ENCODE assay signal across 1 cellular context in the genomic region with DNA sequence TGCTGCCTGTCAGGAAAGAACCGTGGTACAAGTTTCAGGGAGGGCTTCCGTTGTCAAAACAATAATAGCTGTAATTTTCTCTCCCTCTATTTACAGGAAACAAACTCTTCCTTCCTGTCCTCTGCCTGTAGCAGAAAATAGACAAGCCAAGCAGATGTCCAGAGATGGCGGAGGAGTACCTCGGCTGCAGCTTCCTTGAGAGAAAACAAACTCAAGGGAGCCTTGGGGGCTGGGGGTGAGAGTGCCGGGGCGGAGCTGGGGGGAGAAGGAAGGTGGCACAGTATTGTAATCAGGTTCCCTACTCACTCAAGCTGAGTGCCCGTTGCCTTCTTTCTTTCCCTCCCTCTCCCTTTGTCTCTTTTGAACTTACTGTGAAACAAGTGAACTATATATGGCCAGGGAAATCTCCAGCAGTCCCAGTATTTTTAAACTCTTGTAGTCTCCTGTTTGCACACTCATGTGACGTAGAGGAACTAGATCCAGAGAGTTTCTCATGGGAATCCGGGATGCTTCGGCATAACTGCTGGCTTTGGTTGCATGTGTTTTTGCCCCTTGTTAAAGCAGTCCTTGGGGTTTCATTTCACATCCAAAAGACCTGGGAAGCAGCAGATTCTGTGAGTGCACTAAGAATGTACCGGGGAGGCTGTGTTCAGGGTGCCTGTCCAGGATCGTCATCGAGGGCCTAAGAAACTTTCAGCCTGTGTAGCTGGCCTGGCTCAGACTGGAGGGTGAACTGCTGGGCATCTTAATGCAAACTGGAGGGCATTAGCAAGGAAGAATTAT.
TF ChIP-seq lines count a peak whose summit lies in the region.

No MANE protein-coding gene starts in this region.

TF ChIP-seq in GM12878, 131 proteins besides CTCF, POLR2A, EP300 and RAD21 (continued from another document):
- TF ChIP-seq E2F8 (IDR thresholded peaks at IDR 0.05; ENCODE audit: low read depth, partially characterized antibody) (no peak), GATAD2B (conservative IDR thresholded peaks at IDR 0.05; ENCODE audit: low read depth) (no peak), ZBTB33 (IDR thresholded peaks at IDR 0.05) (no peak)
TF ChIP-seq in GM12878: peak in this region for 1.
